ENCODE assay signal across 1 cellular context in the genomic region with DNA sequence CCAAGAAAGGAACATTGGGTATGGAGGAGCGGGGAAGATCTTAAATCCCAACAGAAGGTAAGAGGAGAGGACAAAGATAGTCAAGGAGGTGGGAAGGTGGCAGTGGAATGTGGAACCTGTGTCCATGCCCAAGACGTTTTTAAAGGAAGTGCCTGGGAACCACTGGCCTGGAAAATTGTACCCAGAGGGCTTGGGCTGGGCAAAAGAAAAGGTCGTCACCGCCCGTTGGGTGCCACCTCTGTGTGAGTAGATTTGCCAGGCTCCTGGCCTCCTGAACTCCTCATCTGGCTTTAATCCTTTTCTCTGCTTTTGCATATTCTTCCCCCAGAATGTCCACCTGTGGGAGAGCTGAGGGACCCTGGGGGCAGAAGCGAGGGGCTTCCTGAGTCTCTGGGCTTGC.
TF ChIP-seq lines count a peak whose summit lies in the region.

No MANE protein-coding gene starts in this region.

TF ChIP-seq in GM23338, 12 proteins besides CTCF, POLR2A, EP300 and RAD21 (continued from another document):
- TF ChIP-seq, protein P1, sequence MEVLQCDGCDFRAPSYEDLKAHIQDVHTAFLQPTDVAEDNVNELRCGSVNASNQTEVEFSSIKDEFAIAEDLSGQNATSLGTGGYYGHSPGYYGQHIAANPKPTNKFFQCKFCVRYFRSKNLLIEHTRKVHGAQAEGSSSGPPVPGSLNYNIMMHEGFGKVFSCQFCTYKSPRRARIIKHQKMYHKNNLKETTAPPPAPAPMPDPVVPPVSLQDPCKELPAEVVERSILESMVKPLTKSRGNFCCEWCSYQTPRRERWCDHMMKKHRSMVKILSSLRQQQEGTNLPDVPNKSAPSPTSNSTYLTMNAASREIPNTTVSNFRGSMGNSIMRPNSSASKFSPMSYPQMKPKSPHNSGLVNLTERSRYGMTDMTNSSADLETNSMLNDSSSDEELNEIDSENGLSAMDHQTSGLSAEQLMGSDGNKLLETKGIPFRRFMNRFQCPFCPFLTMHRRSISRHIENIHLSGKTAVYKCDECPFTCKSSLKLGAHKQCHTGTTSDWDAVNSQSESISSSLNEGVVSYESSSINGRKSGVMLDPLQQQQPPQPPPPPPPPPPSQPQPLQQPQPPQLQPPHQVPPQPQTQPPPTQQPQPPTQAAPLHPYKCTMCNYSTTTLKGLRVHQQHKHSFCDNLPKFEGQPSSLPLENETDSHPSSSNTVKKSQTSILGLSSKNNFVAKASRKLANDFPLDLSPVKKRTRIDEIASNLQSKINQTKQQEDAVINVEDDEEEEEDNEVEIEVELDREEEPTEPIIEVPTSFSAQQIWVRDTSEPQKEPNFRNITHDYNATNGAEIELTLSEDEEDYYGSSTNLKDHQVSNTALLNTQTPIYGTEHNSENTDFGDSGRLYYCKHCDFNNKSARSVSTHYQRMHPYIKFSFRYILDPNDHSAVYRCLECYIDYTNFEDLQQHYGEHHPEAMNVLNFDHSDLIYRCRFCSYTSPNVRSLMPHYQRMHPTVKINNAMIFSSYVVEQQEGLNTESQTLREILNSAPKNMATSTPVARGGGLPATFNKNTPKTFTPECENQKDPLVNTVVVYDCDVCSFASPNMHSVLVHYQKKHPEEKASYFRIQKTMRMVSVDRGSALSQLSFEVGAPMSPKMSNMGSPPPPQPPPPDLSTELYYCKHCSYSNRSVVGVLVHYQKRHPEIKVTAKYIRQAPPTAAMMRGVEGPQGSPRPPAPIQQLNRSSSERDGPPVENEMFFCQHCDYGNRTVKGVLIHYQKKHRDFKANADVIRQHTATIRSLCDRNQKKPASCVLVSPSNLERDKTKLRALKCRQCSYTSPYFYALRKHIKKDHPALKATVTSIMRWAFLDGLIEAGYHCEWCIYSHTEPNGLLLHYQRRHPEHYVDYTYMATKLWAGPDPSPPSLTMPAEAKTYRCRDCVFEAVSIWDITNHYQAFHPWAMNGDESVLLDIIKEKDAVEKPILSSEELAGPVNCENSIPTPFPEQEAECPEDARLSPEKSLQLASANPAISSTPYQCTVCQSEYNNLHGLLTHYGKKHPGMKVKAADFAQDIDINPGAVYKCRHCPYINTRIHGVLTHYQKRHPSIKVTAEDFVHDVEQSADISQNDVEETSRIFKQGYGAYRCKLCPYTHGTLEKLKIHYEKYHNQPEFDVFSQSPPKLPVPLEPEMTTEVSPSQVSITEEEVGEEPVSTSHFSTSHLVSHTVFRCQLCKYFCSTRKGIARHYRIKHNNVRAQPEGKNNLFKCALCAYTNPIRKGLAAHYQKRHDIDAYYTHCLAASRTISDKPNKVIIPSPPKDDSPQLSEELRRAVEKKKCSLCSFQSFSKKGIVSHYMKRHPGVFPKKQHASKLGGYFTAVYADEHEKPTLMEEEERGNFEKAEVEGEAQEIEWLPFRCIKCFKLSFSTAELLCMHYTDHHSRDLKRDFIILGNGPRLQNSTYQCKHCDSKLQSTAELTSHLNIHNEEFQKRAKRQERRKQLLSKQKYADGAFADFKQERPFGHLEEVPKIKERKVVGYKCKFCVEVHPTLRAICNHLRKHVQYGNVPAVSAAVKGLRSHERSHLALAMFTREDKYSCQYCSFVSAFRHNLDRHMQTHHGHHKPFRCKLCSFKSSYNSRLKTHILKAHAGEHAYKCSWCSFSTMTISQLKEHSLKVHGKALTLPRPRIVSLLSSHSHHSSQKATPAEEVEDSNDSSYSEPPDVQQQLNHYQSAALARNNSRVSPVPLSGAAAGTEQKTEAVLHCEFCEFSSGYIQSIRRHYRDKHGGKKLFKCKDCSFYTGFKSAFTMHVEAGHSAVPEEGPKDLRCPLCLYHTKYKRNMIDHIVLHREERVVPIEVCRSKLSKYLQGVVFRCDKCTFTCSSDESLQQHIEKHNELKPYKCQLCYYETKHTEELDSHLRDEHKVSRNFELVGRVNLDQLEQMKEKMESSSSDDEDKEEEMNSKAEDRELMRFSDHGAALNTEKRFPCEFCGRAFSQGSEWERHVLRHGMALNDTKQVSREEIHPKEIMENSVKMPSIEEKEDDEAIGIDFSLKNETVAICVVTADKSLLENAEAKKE (CRISPR knock-in tag; IDR thresholded peaks at IDR 0.05): no peak
- TF ChIP-seq CREB1 (CRISPR knock-in tag; IDR thresholded peaks at IDR 0.05; ENCODE audit: low read depth) (no peak), ZNF331 (CRISPR knock-in tag; IDR thresholded peaks at IDR 0.05; ENCODE audit: low read depth) (no peak), ZNF114 (CRISPR knock-in tag; IDR thresholded peaks at IDR 0.05) (no peak)
